8 cellular contexts compared by ENCODE assay signal in genomic region chr16:83952940-83953795, GRCh38. TPM values are rescaled to one million over a fixed set of nuclear protein-coding genes. Genes with fewer than 3 reads are reported as not detected.
A peak's percentile ranks its signal among the peaks of the same experiment; 100 is the strongest.
DNase-seq lines count a peak whose midpoint lies in the region; ATAC-seq, FAIRE-seq and TF ChIP-seq lines count a peak whose summit lies in the region.

TSS of gene OSGIN1 (plus strand) at chr16:83953240. CDS start at chr16:83957672, 4,432 bp downstream.

- H3K4me1 Mint-ChIP-seq in activated naive CD8-positive, alpha-beta T cell treated with anti-CD3 and anti-CD28 coated beads for 36 hours, result peaks cover 9% of the 10 kb centered on the region

- H3K4me3 Mint-ChIP-seq in activated naive CD8-positive, alpha-beta T cell treated with anti-CD3 and anti-CD28 coated beads for 36 hours, result peak within 1 kb of the TSS; percentile 71

- H3K4me3 ChIP-seq in Loucy (ENCODE audit: low read length, poor library complexity, severe bottlenecking), result peak within 1 kb of the TSS; percentile 68
- H3K4me3 ChIP-seq in pancreas, result peak within 1 kb of the TSS; percentile 16 to 57 (median 36)
- H3K4me3 ChIP-seq in transverse colon, result peak within 1 kb of the TSS; percentile 48 to 73 (median 54)

- TF ChIP-seq POLR2A in transverse colon (IDR thresholded peaks at IDR 0.05), result peak; percentile 98

- no peak for TF ChIP-seq EP300 in transverse colon (IDR thresholded peaks at IDR 0.05; ENCODE audit: low read depth)

- no peaks in the 10 kb centered on the region for H3K27me3 ChIP-seq in Loucy (ENCODE audit: insufficient read depth, low read length, poor library complexity, severe bottlenecking)
- H3K27me3 ChIP-seq in pancreas, result no peaks in the 10 kb centered on the region
- no peaks in the 10 kb centered on the region for H3K27me3 ChIP-seq in transverse colon

- H3K27ac Mint-ChIP-seq in activated naive CD8-positive, alpha-beta T cell treated with anti-CD3 and anti-CD28 coated beads for 36 hours, result peak within 1 kb of the TSS; percentile 38

- intact Hi-C loops in Right ventricle myocardium superior (cut with DNase I) (no loop called here), pancreas (cut with DNase I) (no loop called here), transverse colon (cut with DNase I; ENCODE audit: low total_unique reads) (loop anchor here (10.0 kb wide), 1 partner anchor 128 kb away; no protein-coding TSS in a partner anchor)

- DNase-seq in ELR (ENCODE audit: low read depth), result peak; percentile 98
- peak; percentile 75 for DNase-seq in GOT3 (lab: John Stamatoyannopoulos, UW)
- DNase-seq in SK-N-DZ (ENCODE audit: low spot score), result peak; percentile 71
- peak; percentile 85 for DNase-seq in activated naive CD8-positive, alpha-beta T cell treated with anti-CD3 and anti-CD28 coated beads for 36 hours
- DNase-seq in Right ventricle myocardium superior, result peak; percentile 97
- peak; percentile 91 to 98 (median 96) for DNase-seq in pancreas
- peak; percentile 96 for DNase-seq in transverse colon

- no peaks in the 10 kb centered on the region for H3K9me3 ChIP-seq in Loucy (ENCODE audit: insufficient read depth, low read depth, low read length)
- no peaks in the 10 kb centered on the region for H3K9me3 ChIP-seq in pancreas
- H3K9me3 ChIP-seq in transverse colon, result no peaks in the 10 kb centered on the region

- H3K4me2 ChIP-seq in Loucy (ENCODE audit: low read depth, low read length, poor library complexity, severe bottlenecking), result peak within 1 kb of the TSS; percentile 81

- FAIRE-seq in pancreas (lab: Jason Lieb, UNC), result no peak

- no peaks in the 10 kb centered on the region for H3K9me3 Mint-ChIP-seq in activated naive CD8-positive, alpha-beta T cell treated with anti-CD3 and anti-CD28 coated beads for 36 hours

- no peaks in the 10 kb centered on the region for H3K9me2 ChIP-seq in Loucy (replicated peaks; ENCODE audit: low read depth, low read length)

- H3K4me1 ChIP-seq in Loucy (ENCODE audit: insufficient read depth, low read length, poor library complexity, severe bottlenecking), result peaks cover 11% of the 10 kb centered on the region
- peaks cover 4 to 18% (median 12%) of the 10 kb centered on the region in 3 donors for H3K4me1 ChIP-seq in pancreas
- H3K4me1 ChIP-seq in transverse colon, result peaks cover 11 to 30% (median 22%) of the 10 kb centered on the region in 4 donors

- WGBS in pancreas, 2 donors, result 1 to 2% methylated on average over 18 to 30 of the region's 30 CpGs
- 1% methylated on average over 29 of the region's 30 CpGs; no CpG with 5 or more reads in 1 of the 2 donors for WGBS in transverse colon (ENCODE audit: low coverage in 1 of 2), 2 donors

- H3K79me2 ChIP-seq in Loucy (ENCODE audit: insufficient read depth, low read length), result no peaks in the 10 kb centered on the region

- in situ Hi-C loops in transverse colon (cut with MboI; ENCODE audit: low pct_ligation_motif_present in 1 of 4, low pct_unique_long_range_greater_than_20kb in 1 of 4, low sequenced_read_pairs in 3 of 4), result loop anchor here in 3 of 4 donors (25.0 kb wide), 3 partner anchors 109 to 534 kb away; partner anchors contain the start of genes ADAD2 (in 1 of the 3) and TAF1C (in 1 of the 3)

- peak within 1 kb of the TSS; percentile 67 for H2AFZ ChIP-seq in Loucy (ENCODE audit: low read length)

- peaks cover 28% of the 10 kb centered on the region for H3K27me3 Mint-ChIP-seq in activated naive CD8-positive, alpha-beta T cell treated with anti-CD3 and anti-CD28 coated beads for 36 hours

- no peaks in the 10 kb centered on the region for H3F3A ChIP-seq in Loucy (ENCODE audit: low read depth)

- H3K36me3 Mint-ChIP-seq in activated naive CD8-positive, alpha-beta T cell treated with anti-CD3 and anti-CD28 coated beads for 36 hours, result no peaks in the 10 kb centered on the region

- TF ChIP-seq CTCF in Loucy (conservative IDR thresholded peaks at IDR 0.05; ENCODE audit: low read length) (no peak), pancreas (IDR thresholded peaks at IDR 0.05) (no peak), transverse colon (IDR thresholded peaks at IDR 0.05) (no peak)

- peak within 1 kb of the TSS; percentile 88 to 96 (median 90) for H3K27ac ChIP-seq in pancreas
- peak within 1 kb of the TSS; percentile 91 to 96 (median 94) for H3K27ac ChIP-seq in transverse colon

- H4K20me1 ChIP-seq in Loucy (ENCODE audit: insufficient read depth, low read length, poor library complexity, severe bottlenecking), result no peaks in the 10 kb centered on the region

- peak within 1 kb of the TSS; percentile 33 for H3K9ac ChIP-seq in Loucy (ENCODE audit: low read depth, low read length, poor library complexity, severe bottlenecking)

- H3K36me3 ChIP-seq in Loucy (ENCODE audit: insufficient read depth, low read length) (no peaks in the 10 kb centered on the region), pancreas (no peaks in the 10 kb centered on the region), transverse colon (no peaks in the 10 kb centered on the region)

- ATAC-seq in Right ventricle myocardium superior (ENCODE audit: poor library complexity), result peak; percentile 94
- peak; percentile 91 to 95 (median 92) for ATAC-seq in pancreas

RNA-seq across cellular contexts. Expression of gene OSGIN1, which starts in this region (rescaled TPM):
- polyA plus RNA-seq in SK-N-DZ (2014; cell fraction: cytosol; rRNA removed), result 1.2 TPM in 1 of 2 replicates, not detected in the other
- polyA plus RNA-seq in SK-N-DZ (2014; cell fraction: nucleus; rRNA removed), result 0.85 and 1.6 TPM in 2 replicates
- 1 to 10 TPM in 1 of 2 experiments, under 1 TPM in 1; 0.92 to 1.8 TPM for total RNA-seq in activated naive CD8-positive, alpha-beta T cell treated with anti-CD3 and anti-CD28 coated beads for 36 hours
- total RNA-seq in Right ventricle myocardium superior (7.2 TPM), pancreas (1 to 10 TPM; 3.6 to 4.5 (median 3.8) TPM), transverse colon (10 to 100 TPM; 10.7 to 26.2 (median 16.7) TPM)
- 10 to 100 TPM; 14.3 to 15.9 TPM for polyA plus RNA-seq in pancreas

Comparison
In these comparisons a context has a peak if more than half of its experiments do, and no peak if none do; other contexts are left out.
1. Peak in every context shown above with its lines: DNase-seq, ATAC-seq, H3K4me3 ChIP-seq and H3K27ac ChIP-seq.